ENCODE assay signal across 9 cellular contexts in genomic region chr1:36446261-36446660, GRCh38. TPM values are rescaled to one million over a fixed set of nuclear protein-coding genes. Genes with fewer than 3 reads are reported as not detected.
DNase-seq lines count a peak whose midpoint lies in the region; ATAC-seq and TF ChIP-seq lines count a peak whose summit lies in the region.
"Had no signal": no experiment of that assay in that cellular context is flagged by ENCODE, and none has a peak within 500 bp of the region (broad histone marks: within the 10 kb centered on the region; RNA-seq: fewer than 3 reads in every experiment).

No MANE protein-coding gene starts in this region.

- no peaks in the 10 kb centered on the region for H3K27me3 Mint-ChIP-seq in activated CD4-positive, alpha-beta T cell treated with anti-CD3 and anti-CD28 coated beads for 36 hours
- no peaks in the 10 kb centered on the region for H3K27me3 Mint-ChIP-seq in activated CD4-positive, alpha-beta memory T cell treated with anti-CD3 and anti-CD28 coated beads for 36 hours
- no peaks in the 10 kb centered on the region for H3K27me3 Mint-ChIP-seq in osteocyte (ENCODE audit: unreplicated experiment)

- POLR2A ChIA-PET in activated CD4-positive, alpha-beta T cell treated with anti-CD3 and anti-CD28 coated beads for 36 hours (lab: Charles Lee), result no interaction called here
- POLR2A ChIA-PET in activated CD4-positive, alpha-beta memory T cell treated with anti-CD3 and anti-CD28 coated beads for 36 hours (lab: Charles Lee), result no interaction called here

- H3K27me3 ChIP-seq in adrenal gland, result no peaks in the 10 kb centered on the region

- intact Hi-C loops in activated CD4-positive, alpha-beta T cell treated with anti-CD3 and anti-CD28 coated beads for 36 hours (cut with DNase I, micrococcal nuclease), result no loop called here
- intact Hi-C loops in activated CD4-positive, alpha-beta memory T cell treated with anti-CD3 and anti-CD28 coated beads for 36 hours (cut with micrococcal nuclease), result loop anchor here (1.0 kb wide), 1 partner anchor 28 kb away; no protein-coding TSS in a partner anchor
- intact Hi-C loops in adrenal gland (cut with DNase I), result no loop called here

- H3K4me3 Mint-ChIP-seq in activated CD4-positive, alpha-beta T cell treated with anti-CD3 and anti-CD28 coated beads for 36 hours, result no peak overlapping the region
- H3K4me3 Mint-ChIP-seq in activated CD4-positive, alpha-beta memory T cell treated with anti-CD3 and anti-CD28 coated beads for 36 hours, result no peak overlapping the region
- no peak overlapping the region for H3K4me3 Mint-ChIP-seq in osteocyte (ENCODE audit: unreplicated experiment)
- H3K4me3 Mint-ChIP-seq: CD4-positive, CD25-positive, alpha-beta regulatory T cell had no signal

- H3K36me3 ChIP-seq in adrenal gland (replicated peaks in 1 of 2), result no peaks in the 10 kb centered on the region

- H3K27ac ChIP-seq in adrenal gland, result no peak overlapping the region

- WGBS in adrenal gland, 4 donors, result 60 to 77% (median 64%) methylated on average over 8 of the region's 8 CpGs

- no peak overlapping the region for H3K27ac Mint-ChIP-seq in activated CD4-positive, alpha-beta T cell treated with anti-CD3 and anti-CD28 coated beads for 36 hours
- H3K27ac Mint-ChIP-seq in activated CD4-positive, alpha-beta memory T cell treated with anti-CD3 and anti-CD28 coated beads for 36 hours, result no peak overlapping the region
- no peak overlapping the region for H3K27ac Mint-ChIP-seq in osteocyte (ENCODE audit: unreplicated experiment)
- H3K27ac Mint-ChIP-seq: CD4-positive, CD25-positive, alpha-beta regulatory T cell had no signal

- TF ChIP-seq POLR2A in NB4 (IDR thresholded peaks at IDR 0.05; ENCODE audit: extremely low read depth, insufficient read length) (no peak), adrenal gland (IDR thresholded peaks at IDR 0.05) (no peak)

- H3K9me3 ChIP-seq in adrenal gland (replicated peaks in 1 of 3), result no peaks in the 10 kb centered on the region

- peaks cover 3 to 8% of the 10 kb centered on the region in 2 donors for H3K4me1 ChIP-seq in adrenal gland (replicated peaks in 1 of 2)

- DNase-seq in activated CD4-positive, alpha-beta T cell treated with anti-CD3 and anti-CD28 coated beads for 36 hours, result peak; percentile 61
- DNase-seq in activated CD4-positive, alpha-beta T cell treated with anti-CD3 and anti-CD28 coated beads for 4 hours, result no peak
- DNase-seq in NB4 (ENCODE audit: low read depth) (peak; percentile 83), osteocyte (ENCODE audit: extremely low spot score, unreplicated experiment) (no peak), adrenal gland (no peak)
- peak; percentile 48 for DNase-seq in activated CD4-positive, alpha-beta memory T cell treated with anti-CD3 and anti-CD28 coated beads for 36 hours

- ATAC-seq in activated CD4-positive, alpha-beta T cell treated with anti-CD3 and anti-CD28 coated beads for 36 hours, result peak; percentile 18
- ATAC-seq in HG03097 (IDR thresholded peaks at IDR 0.05; ENCODE audit: low FRiP score, unreplicated experiment), result no peak
- ATAC-seq in GM19455 (IDR thresholded peaks at IDR 0.05; ENCODE audit: unreplicated experiment), result no peak

- H3K4me1 Mint-ChIP-seq in activated CD4-positive, alpha-beta T cell treated with anti-CD3 and anti-CD28 coated beads for 36 hours, result peaks cover 12% of the 10 kb centered on the region
- peaks cover 10% of the 10 kb centered on the region for H3K4me1 Mint-ChIP-seq in activated CD4-positive, alpha-beta memory T cell treated with anti-CD3 and anti-CD28 coated beads for 36 hours (ENCODE audit: low read depth)
- peaks cover 16% of the 10 kb centered on the region for H3K4me1 Mint-ChIP-seq in osteocyte (ENCODE audit: unreplicated experiment)

- no peaks in the 10 kb centered on the region for H3K9me3 Mint-ChIP-seq in activated CD4-positive, alpha-beta T cell treated with anti-CD3 and anti-CD28 coated beads for 36 hours (ENCODE audit: low read depth)
- H3K9me3 Mint-ChIP-seq in activated CD4-positive, alpha-beta memory T cell treated with anti-CD3 and anti-CD28 coated beads for 36 hours, result no peaks in the 10 kb centered on the region
- H3K9me3 Mint-ChIP-seq in osteocyte (ENCODE audit: unreplicated experiment), result no peaks in the 10 kb centered on the region
- H3K9me3 Mint-ChIP-seq: CD4-positive, CD25-positive, alpha-beta regulatory T cell had no signal

- H3K4me3 ChIP-seq in NB4 (ENCODE audit: low read depth, low read length) (peak overlapping the region; percentile 18), adrenal gland (no peak overlapping the region)

- no peaks in the 10 kb centered on the region for H3K36me3 Mint-ChIP-seq in activated CD4-positive, alpha-beta T cell treated with anti-CD3 and anti-CD28 coated beads for 36 hours (ENCODE audit: low read depth)
- H3K36me3 Mint-ChIP-seq in activated CD4-positive, alpha-beta memory T cell treated with anti-CD3 and anti-CD28 coated beads for 36 hours, result no peaks in the 10 kb centered on the region
- no peaks in the 10 kb centered on the region for H3K36me3 Mint-ChIP-seq in osteocyte (ENCODE audit: unreplicated experiment)
- H3K36me3 Mint-ChIP-seq: CD4-positive, CD25-positive, alpha-beta regulatory T cell had no signal

- TF ChIP-seq CTCF in NB4 (IDR thresholded peaks at IDR 0.05; ENCODE audit: low read depth, low read length) (peak; percentile 91), osteocyte (IDR thresholded peaks at IDR 0.05) (peak; percentile 43), adrenal gland (IDR thresholded peaks at IDR 0.05) (peak in 1 of 6 experiments; percentile 19)

- CTCF ChIA-PET in activated CD4-positive, alpha-beta T cell treated with anti-CD3 and anti-CD28 coated beads for 36 hours (lab: Charles Lee), result interaction anchor here (0.6 to 0.8 kb wide), 3 partner anchors 20 to 1636 kb away, joined by 3 to 5 read pairs (median 3); no protein-coding TSS in a partner anchor
- CTCF ChIA-PET in activated CD4-positive, alpha-beta memory T cell treated with anti-CD3 and anti-CD28 coated beads for 36 hours (lab: Charles Lee), result interaction anchor here (0.6 to 1.1 kb wide), 4 partner anchors 16 to 577 kb away, joined by 3 to 5 read pairs (median 4); no protein-coding TSS in a partner anchor

RNA-seq across cellular contexts. Expression of gene OSCP1, which starts 4.0 kb away (rescaled TPM):
- 1 to 10 TPM; 2.2 to 2.8 TPM for total RNA-seq in activated CD4-positive, alpha-beta T cell treated with anti-CD3 and anti-CD28 coated beads for 36 hours
- total RNA-seq in activated CD4-positive, alpha-beta memory T cell treated with anti-CD3 and anti-CD28 coated beads for 36 hours, result 1 to 10 TPM; 1.8 to 2.7 TPM
- total RNA-seq in osteocyte, result 5.0 and 7.1 TPM in 2 replicates
- total RNA-seq in adrenal gland, result 10 to 100 TPM in 5 of 8 donors, 1 to 10 TPM in 3; 5.5 to 17.5 (median 10.7) TPM
- polyA plus RNA-seq in adrenal gland, result 10 to 100 TPM; 11.1 to 20.5 (median 14.1) TPM
- total RNA-seq: CD4-positive, CD25-positive, alpha-beta regulatory T cell had no signal

RNA-seq across cellular contexts. Expression of gene MRPS15, which starts 17.9 kb away (rescaled TPM):
- total RNA-seq in activated CD4-positive, alpha-beta T cell treated with anti-CD3 and anti-CD28 coated beads for 36 hours, result 100 to 1,000 TPM; 123 to 169 TPM
- 100 to 1,000 TPM; 113 to 115 TPM for total RNA-seq in activated CD4-positive, alpha-beta memory T cell treated with anti-CD3 and anti-CD28 coated beads for 36 hours
- total RNA-seq in osteocyte, result 59.0 and 64.4 TPM in 2 replicates
- 100 to 1,000 TPM in 1 of 8 donors, 10 to 100 TPM in 7; 49.8 to 116 (median 68.8) TPM for total RNA-seq in adrenal gland
- 100 to 1,000 TPM; 156 to 287 (median 256) TPM for polyA plus RNA-seq in adrenal gland

RNA-seq across cellular contexts. Expression of gene CSF3R, which starts 36.5 kb away (rescaled TPM):
- under 1 TPM; 0.33 to 0.41 TPM for total RNA-seq in activated CD4-positive, alpha-beta T cell treated with anti-CD3 and anti-CD28 coated beads for 36 hours
- total RNA-seq in activated CD4-positive, alpha-beta memory T cell treated with anti-CD3 and anti-CD28 coated beads for 36 hours, result not detected
- not detected in 2 replicates for total RNA-seq in osteocyte
- total RNA-seq in adrenal gland, result 10 to 100 TPM in 4 of 8 donors, 1 to 10 TPM in 4; 4.6 to 21.7 (median 11.1) TPM
- polyA plus RNA-seq in adrenal gland, result 10 to 100 TPM in 2 of 3 donors, 1 to 10 TPM in 1; 2.3 to 24.5 (median 13.9) TPM

RNA-seq across cellular contexts. Expression of gene LSM10, which starts 48.6 kb away (rescaled TPM):
- 10 to 100 TPM; 40.6 to 44.0 TPM for total RNA-seq in activated CD4-positive, alpha-beta T cell treated with anti-CD3 and anti-CD28 coated beads for 36 hours
- total RNA-seq in activated CD4-positive, alpha-beta memory T cell treated with anti-CD3 and anti-CD28 coated beads for 36 hours, result 10 to 100 TPM; 46.0 to 47.0 TPM
- total RNA-seq in osteocyte (46.5 and 48.2 TPM in 2 replicates), adrenal gland (10 to 100 TPM; 13.2 to 42.1 (median 34.9) TPM)
- 10 to 100 TPM; 33.5 to 48.7 (median 39.9) TPM for polyA plus RNA-seq in adrenal gland

Comparison
In these comparisons a context has a peak if more than half of its experiments do, and no peak if none do; other contexts are left out.
1. DNase-seq: peak in activated CD4-positive, alpha-beta T cell treated with anti-CD3 and anti-CD28 coated beads for 36 hours (single experiment), NB4 (single experiment) and activated CD4-positive, alpha-beta memory T cell treated with anti-CD3 and anti-CD28 coated beads for 36 hours (single experiment); none in activated CD4-positive, alpha-beta T cell treated with anti-CD3 and anti-CD28 coated beads for 4 hours (0 of 2), osteocyte (single experiment) and adrenal gland (0 of 7).